8 cellular contexts compared by ENCODE assay signal in the genomic region with DNA sequence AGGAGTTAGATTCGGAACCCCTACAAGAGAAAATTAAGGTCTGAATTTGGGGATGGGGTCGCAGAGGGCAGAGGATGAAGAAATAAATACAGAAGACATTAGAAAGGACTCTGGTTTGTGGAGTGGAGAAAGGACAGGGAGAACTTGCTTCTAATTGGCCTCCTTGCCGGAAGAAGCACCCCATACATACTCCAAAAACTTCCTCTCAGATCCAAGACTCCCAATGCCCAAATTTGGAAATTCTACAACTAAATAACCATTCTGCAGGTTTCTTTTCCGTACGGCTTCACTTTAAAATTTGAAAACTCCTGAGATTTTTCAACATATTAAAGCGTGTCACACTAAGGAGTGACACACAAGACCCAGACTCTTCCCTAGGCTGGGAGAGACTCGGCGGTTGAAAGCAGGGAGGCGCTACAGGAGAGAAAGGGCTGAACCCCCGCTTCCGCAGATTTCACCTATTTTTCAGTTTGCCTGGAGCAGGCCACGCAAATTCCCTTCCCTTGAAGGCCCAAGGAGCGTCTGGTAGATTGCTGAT. TPM values are rescaled to one million over a fixed set of nuclear protein-coding genes. Genes with fewer than 3 reads are reported as not detected.
DNase-seq lines count a peak whose midpoint lies in the region; ATAC-seq lines count a peak whose summit lies in the region.

No MANE protein-coding gene starts in this region.

- peak overlapping the region; percentile 95 for H3K27ac Mint-ChIP-seq in activated T-helper 2 cell treated with anti-CD3 and anti-CD28 coated beads, Interferon-gamma antibody, Interleukin-2, Interleukin-4, amounts not matched to agents 10 μg/mL and 5 μg/mL and 100 μg/mL, durations not matched to agents 14 hours and 24 hours and 36 hours

- ATAC-seq in HG03342 (IDR thresholded peaks at IDR 0.05; ENCODE audit: unreplicated experiment) (peak; percentile 5), GM18873 (IDR thresholded peaks at IDR 0.05; ENCODE audit: low FRiP score, unreplicated experiment) (no peak)

- peak overlapping the region; percentile 99 for H3K4me3 Mint-ChIP-seq in activated T-helper 2 cell treated with anti-CD3 and anti-CD28 coated beads, Interferon-gamma antibody, Interleukin-2, Interleukin-4, amounts not matched to agents 10 μg/mL and 5 μg/mL and 100 μg/mL, durations not matched to agents 14 hours and 24 hours and 36 hours (ENCODE audit: low read depth)

- DNase-seq in DMS 273 (lab: John Stamatoyannopoulos, UW; ENCODE audit: unreplicated experiment) (peak; percentile 75), posterior cingulate gyrus (no peak), DMS153 treated with DMSO at 0.1 percent for 48 hours (lab: John Stamatoyannopoulos, UW; ENCODE audit: unreplicated experiment) (no peak)
- no peak for DNase-seq in activated T-helper 2 cell treated with anti-CD3 and anti-CD28 coated beads, Interferon-gamma antibody, Interleukin-2, Interleukin-4, amounts not matched to agents 10 μg/mL and 5 μg/mL and 100 μg/mL, durations not matched to agents 14 hours and 24 hours and 36 hours (ENCODE audit: low spot score)

- H3K4me3 ChIP-seq in iPS-11a (ENCODE audit: low read depth, low read length) (peak overlapping the region; percentile 98), skin epidermis (peak overlapping the region; percentile 66 to 98 (median 89))

- H3K36me3 Mint-ChIP-seq in activated T-helper 2 cell treated with anti-CD3 and anti-CD28 coated beads, Interferon-gamma antibody, Interleukin-2, Interleukin-4, amounts not matched to agents 10 μg/mL and 5 μg/mL and 100 μg/mL, durations not matched to agents 14 hours and 24 hours and 36 hours (ENCODE audit: low read depth): peaks cover 67% of the 10 kb centered on the region

- no peaks in the 10 kb centered on the region for H3K9me3 Mint-ChIP-seq in activated T-helper 2 cell treated with anti-CD3 and anti-CD28 coated beads, Interferon-gamma antibody, Interleukin-2, Interleukin-4, amounts not matched to agents 10 μg/mL and 5 μg/mL and 100 μg/mL, durations not matched to agents 14 hours and 24 hours and 36 hours

- no peaks in the 10 kb centered on the region for H3K27me3 Mint-ChIP-seq in activated T-helper 2 cell treated with anti-CD3 and anti-CD28 coated beads, Interferon-gamma antibody, Interleukin-2, Interleukin-4, amounts not matched to agents 10 μg/mL and 5 μg/mL and 100 μg/mL, durations not matched to agents 14 hours and 24 hours and 36 hours (ENCODE audit: low read depth)

- H3K4me1 Mint-ChIP-seq in activated T-helper 2 cell treated with anti-CD3 and anti-CD28 coated beads, Interferon-gamma antibody, Interleukin-2, Interleukin-4, amounts not matched to agents 10 μg/mL and 5 μg/mL and 100 μg/mL, durations not matched to agents 14 hours and 24 hours and 36 hours (ENCODE audit: low read depth): peaks cover 43% of the 10 kb centered on the region

- peak overlapping the region; percentile 49 to 99 (median 97) for H3K27ac ChIP-seq in skin epidermis

- intact Hi-C loops in activated T-helper 2 cell treated with anti-CD3 and anti-CD28 coated beads, Interferon-gamma antibody, Interleukin-2, Interleukin-4, amounts not matched to agents 10 μg/mL and 5 μg/mL and 100 μg/mL, durations not matched to agents 14 hours and 24 hours and 36 hours (cut with micrococcal nuclease): loop anchor here (1.0 to 10.0 kb wide), 9 partner anchors 8 to 1467 kb away; a partner anchor contains a TSS
- intact Hi-C loops in posterior cingulate gyrus (cut with DNase I): loop anchor here (5.0 to 10.0 kb wide), 3 partner anchors 36 to 187 kb away; a partner anchor contains a TSS

RNA-seq across cellular contexts. Expression of a gene that starts 0.5 kb away (rescaled TPM):
- 12.0 and 12.3 TPM in 2 replicates for total RNA-seq in activated T-helper 2 cell treated with anti-CD3 and anti-CD28 coated beads, Interferon-gamma antibody, Interleukin-2, Interleukin-4, amounts not matched to agents 10 μg/mL and 5 μg/mL and 100 μg/mL, durations not matched to agents 14 hours and 24 hours and 36 hours

RNA-seq across cellular contexts. Expression of a gene that starts 0.9 kb away (rescaled TPM):
- 1,030 and 1,063 TPM in 2 replicates for total RNA-seq in activated T-helper 2 cell treated with anti-CD3 and anti-CD28 coated beads, Interferon-gamma antibody, Interleukin-2, Interleukin-4, amounts not matched to agents 10 μg/mL and 5 μg/mL and 100 μg/mL, durations not matched to agents 14 hours and 24 hours and 36 hours

RNA-seq across cellular contexts. Expression of a gene that starts 37.4 kb away (rescaled TPM):
- 40.2 and 42.7 TPM in 2 replicates for total RNA-seq in activated T-helper 2 cell treated with anti-CD3 and anti-CD28 coated beads, Interferon-gamma antibody, Interleukin-2, Interleukin-4, amounts not matched to agents 10 μg/mL and 5 μg/mL and 100 μg/mL, durations not matched to agents 14 hours and 24 hours and 36 hours
